8 cellular contexts compared by ENCODE assay signal in genomic region chr11:11028017-11028692, GRCh38.
DNase-seq lines count a peak whose midpoint lies in the region; ATAC-seq, FAIRE-seq and TF ChIP-seq lines count a peak whose summit lies in the region.

No MANE protein-coding gene starts in this region.

- peak; percentile 78 for ATAC-seq in activated T-helper 17 cell treated with anti-CD3 and anti-CD28 coated beads, Interleukin-2, amount 50 U/mL, for 72 hours (replicated peaks)
- peak; percentile 75 to 95 (median 86) for ATAC-seq in psoas muscle

- H2AFZ ChIP-seq in KMS-11 (ENCODE audit: low read depth), result no peak overlapping the region

- no peak overlapping the region for H3K9ac ChIP-seq in KMS-11

- CTCF ChIA-PET in RWPE1 (lab: Yijun Ruan, JAX), result interaction anchor here (0.5 to 2.7 kb wide), 23 partner anchors 10 to 760 kb away, joined by 3 to 25 read pairs (median 3); partner anchors contain the start of gene EIF4G2

- no peaks in the 10 kb centered on the region for H3K36me3 Mint-ChIP-seq in activated T-helper 17 cell treated with anti-CD3 and anti-CD28 coated beads, Interleukin-2, amount 50 U/mL, for 72 hours (ENCODE audit: low read depth)

- 21 to 38% (median 24%) methylated on average over 5 of the region's 5 CpGs for WGBS in psoas muscle, 3 donors

- TF ChIP-seq CTCF in KMS-11 (conservative IDR thresholded peaks at IDR 0.05; ENCODE audit: low read depth, low read length) (peak; percentile 92), RWPE1 (conservative IDR thresholded peaks at IDR 0.05; ENCODE audit: low read depth) (peak; percentile 83), psoas muscle (IDR thresholded peaks at IDR 0.05) (peak; percentile 82)

- H3K27ac Mint-ChIP-seq in activated T-helper 17 cell treated with anti-CD3 and anti-CD28 coated beads, Interleukin-2, amount 50 U/mL, for 72 hours, result no peak overlapping the region

- no peak overlapping the region for H3K4me2 ChIP-seq in KMS-11

- H3K27me3 Mint-ChIP-seq in activated T-helper 17 cell treated with anti-CD3 and anti-CD28 coated beads, Interleukin-2, amount 50 U/mL, for 72 hours, result no peaks in the 10 kb centered on the region

- no peaks in the 10 kb centered on the region for H4K20me1 ChIP-seq in KMS-11 (ENCODE audit: insufficient read depth)

- H3K27ac ChIP-seq in KMS-11 (no peak overlapping the region), RWPE1 (no peak overlapping the region), psoas muscle (no peak overlapping the region)

- H3K27me3 ChIP-seq in KMS-11 (ENCODE audit: insufficient read depth, low read depth), result no peaks in the 10 kb centered on the region
- no peaks in the 10 kb centered on the region for H3K27me3 ChIP-seq in psoas muscle (ENCODE audit: insufficient read depth in 3 of 3, low read length in 2 of 3)

- DNase-seq in NK-92 treated with Interleukin-12 subunit alpha and Interleukin-12 subunit beta, amount 100 ng/mL, for 24 hours (lab: John Stamatoyannopoulos, UW), result peak; percentile 58
- DNase-seq in NK-92 (lab: John Stamatoyannopoulos, UW; ENCODE audit: unreplicated experiment) (no peak), RWPE1 (ENCODE audit: low spot score) (peak; percentile 52), globus pallidus (ENCODE audit: low spot score) (peak; percentile 41), psoas muscle (peak; percentile 67 to 83), urothelium cell line (ENCODE audit: low spot score) (peak; percentile 71)

- peak; percentile 20 for FAIRE-seq in urothelium cell line (lab: Jason Lieb, UNC)

- no peaks in the 10 kb centered on the region for H3K4me1 Mint-ChIP-seq in activated T-helper 17 cell treated with anti-CD3 and anti-CD28 coated beads, Interleukin-2, amount 50 U/mL, for 72 hours

- H3K9me3 Mint-ChIP-seq in activated T-helper 17 cell treated with anti-CD3 and anti-CD28 coated beads, Interleukin-2, amount 50 U/mL, for 72 hours, result no peaks in the 10 kb centered on the region

- no peak overlapping the region for H3K4me3 Mint-ChIP-seq in activated T-helper 17 cell treated with anti-CD3 and anti-CD28 coated beads, Interleukin-2, amount 50 U/mL, for 72 hours

- no peaks in the 10 kb centered on the region for H3K4me1 ChIP-seq in KMS-11 (ENCODE audit: low read depth, poor library complexity, severe bottlenecking)
- no peaks in the 10 kb centered on the region for H3K4me1 ChIP-seq in psoas muscle

- intact Hi-C loops in psoas muscle (cut with DNase I), result loop anchor here (2.0 to 5.0 kb wide), 2 partner anchors 759 kb away; no protein-coding TSS in a partner anchor

- no peaks in the 10 kb centered on the region for H3K79me2 ChIP-seq in KMS-11 (ENCODE audit: insufficient read depth, low read depth)

- POLR2A ChIA-PET in RWPE1 (lab: Yijun Ruan, JAX; ENCODE audit: low non-redundant PET), result no interaction called here

- H3K4me3 ChIP-seq in KMS-11 (IDR thresholded peaks at IDR 0.05; ENCODE audit: insufficient read depth, low read depth, low read length) (no peak overlapping the region), psoas muscle (no peak overlapping the region)

- no peaks in the 10 kb centered on the region for H3K36me3 ChIP-seq in KMS-11 (ENCODE audit: insufficient read depth)
- H3K36me3 ChIP-seq in psoas muscle (ENCODE audit: insufficient read depth in 1 of 2, low read depth in 1 of 2), result no peaks in the 10 kb centered on the region

- H3K9me3 ChIP-seq in psoas muscle, result no peaks in the 10 kb centered on the region
